ENCODE assay signal across 8 cellular contexts in the genomic region with DNA sequence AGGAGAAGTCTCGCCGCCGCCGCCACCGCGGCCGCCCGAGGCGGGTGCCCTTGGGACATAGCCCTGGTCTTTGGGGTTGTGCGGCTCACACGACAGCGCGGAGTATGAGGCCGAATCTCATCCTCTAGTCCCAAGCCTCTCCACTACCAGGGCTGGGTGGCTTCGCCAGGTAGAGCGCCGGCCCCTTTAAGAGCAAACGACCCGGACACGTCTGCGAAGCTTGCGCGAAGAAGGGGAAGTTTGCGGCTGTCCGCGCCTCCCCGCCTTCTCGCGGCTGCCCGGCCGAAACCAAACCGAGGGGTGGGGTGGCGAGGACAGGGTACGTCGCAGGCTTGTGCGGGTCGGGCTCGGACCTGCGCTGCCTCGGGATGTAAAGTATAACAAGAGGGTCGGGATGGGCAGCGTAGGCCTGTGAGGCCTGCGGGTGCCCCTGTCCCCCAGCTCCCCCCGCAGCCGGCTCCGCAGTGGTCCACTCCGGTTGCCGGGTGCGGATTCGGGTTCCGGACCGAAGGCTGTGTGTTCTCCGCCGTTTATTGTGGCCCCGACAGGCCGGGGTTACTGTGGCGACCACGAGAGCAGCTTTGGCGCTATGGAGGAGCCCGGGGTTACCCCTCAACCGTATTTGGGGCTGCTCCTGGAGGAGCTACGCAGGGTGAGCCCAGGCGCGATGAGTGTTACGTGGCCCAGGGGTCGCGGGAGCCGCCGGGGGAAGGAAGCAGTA. TPM values are rescaled to one million over a fixed set of nuclear protein-coding genes. Genes with fewer than 3 reads are reported as not detected.
DNase-seq lines count a peak whose midpoint lies in the region; ATAC-seq and TF ChIP-seq lines count a peak whose summit lies in the region.

No MANE protein-coding gene starts in this region.

- H2AK9ac ChIP-seq in IMR-90 (replicated peaks; ENCODE audit: low read depth, low read length, poor library complexity): peak overlapping the region; percentile 98

- H3K9ac ChIP-seq in IMR-90 (ENCODE audit: low read depth, low read length): peak overlapping the region; percentile 89

- H3K9me3 ChIP-seq in IMR-90 (ENCODE audit: control insufficient read depth, insufficient read depth, low read length): no peaks in the 10 kb centered on the region

- H2BK15ac ChIP-seq in IMR-90 (ENCODE audit: low read depth, low read length): peak overlapping the region; percentile 97; the same call in 2 of the 3 replicates

- H3K4ac ChIP-seq in IMR-90 (ENCODE audit: low read depth, low read length): peak overlapping the region; percentile 98

- H3K4me3 ChIP-seq in IMR-90 (ENCODE audit: insufficient read depth, low read depth, low read length) (peak overlapping the region; percentile 70), fibroblast of mammary gland (ENCODE audit: control insufficient read depth, low read depth, low read length) (peak overlapping the region; percentile 96)

- no peaks in the 10 kb centered on the region for H3K27me3 Mint-ChIP-seq in natural killer cell (ENCODE audit: low read depth in 2 of 2)

- peak overlapping the region; percentile 99 for H2BK120ac ChIP-seq in IMR-90 (ENCODE audit: low read depth, low read length)

- H3K9me1 ChIP-seq in IMR-90 (ENCODE audit: insufficient read depth, low read length): no peaks in the 10 kb centered on the region

- H3K23ac ChIP-seq in IMR-90 (ENCODE audit: low read depth, low read length): peak overlapping the region; percentile 96

- H2BK20ac ChIP-seq in IMR-90 (ENCODE audit: low read depth, low read length): peak overlapping the region; percentile 98; the same call in 1 of the 2 replicates

- H2AK5ac ChIP-seq in IMR-90 (ENCODE audit: low read depth, low read length): peak overlapping the region; percentile 74

- peak overlapping the region; percentile 95 for H3K27ac ChIP-seq in IMR-90 (ENCODE audit: insufficient read depth, low read length)

- H3K18ac ChIP-seq in IMR-90 (ENCODE audit: low read depth, low read length): peak overlapping the region; percentile 95

- POLR2A ChIA-PET in IMR-90 (lab: Charles Lee; ENCODE audit: unreplicated experiment): interaction anchor here (0.6 kb wide), 2 partner anchors 30 to 44 kb away, joined by 3 to 6 read pairs; no protein-coding TSS in a partner anchor

- peaks cover 2% of the 10 kb centered on the region; the same call in 1 of the 2 replicates for H4K20me1 ChIP-seq in IMR-90 (ENCODE audit: insufficient read depth, low read length)

- dilution Hi-C loops in IMR-90 (cut with HindIII; ENCODE audit: low sequenced_read_pairs, unreplicated experiment): no loop called here

- ATAC-seq in GM21529 (IDR thresholded peaks at IDR 0.05; ENCODE audit: unreplicated experiment) (peak; percentile 82), IMR-90 (ENCODE audit: low read depth) (peak; percentile 95), natural killer cell (peak; percentile 73 to 91 (median 83))

- intact Hi-C loops in IMR-90 (cut with micrococcal nuclease): loop anchor here (2.0 to 10.0 kb wide), 3 partner anchors 96 to 165 kb away; a partner anchor contains a TSS
- intact Hi-C loops in natural killer cell (cut with micrococcal nuclease): loop anchor here (1.0 to 10.0 kb wide), 5 partner anchors 38 to 1192 kb away; a partner anchor contains a TSS

- peak overlapping the region; percentile 99 for H3K4me2 ChIP-seq in IMR-90 (ENCODE audit: low read depth, low read length)

- H3K4me3 Mint-ChIP-seq in natural killer cell: peak overlapping the region; percentile 78

- in situ Hi-C loops in IMR-90 (cut with MboI; ENCODE audit: low sequenced_read_pairs): no loop called here

- no peaks in the 10 kb centered on the region for H3K36me3 Mint-ChIP-seq in natural killer cell

- CTCF ChIA-PET in IMR-90 (lab: Yijun Ruan, JAX): no interaction called here

- no peaks in the 10 kb centered on the region for H3K9me3 Mint-ChIP-seq in natural killer cell

- peaks cover 56 to 59% of the 10 kb centered on the region in 2 donors for H3K4me1 Mint-ChIP-seq in natural killer cell

- DNase-seq in DMS79 treated with DMSO at 0.1 percent for 48 hours (lab: John Stamatoyannopoulos, UW) (peak; percentile 66), IMR-90 (peak; percentile 81), RKO (ENCODE audit: low spot score) (peak; percentile 88), fibroblast of mammary gland (ENCODE audit: low read depth) (peak; percentile 77), natural killer cell (peak; percentile 86)
- peak; percentile 52 to 55 for DNase-seq in activated T-helper 1 cell treated with anti-CD3 and anti-CD28 coated beads, Interleukin-2, amount 50 U/mL, for 16 hours (ENCODE audit: low read depth in 1 of 2, low spot score in 1 of 2)
- DNase-seq in stimulated activated naive CD4-positive, alpha-beta T cell treated with Interleukin-2 at 50 U/mL for 16 hours (lab: John Stamatoyannopoulos, UW): peak; percentile 72

- no peak for TF ChIP-seq CTCF in IMR-90 (conservative IDR thresholded peaks at IDR 0.05; ENCODE audit: low read depth, low read length)
- no peak for TF ChIP-seq CTCF in fibroblast of mammary gland (conservative IDR thresholded peaks at IDR 0.05; ENCODE audit: control insufficient read depth, insufficient read depth, low read depth, low read length)
- no peak for TF ChIP-seq CTCF in natural killer cell (IDR thresholded peaks at IDR 0.05)

- TF ChIP-seq POLR2A in IMR-90 (IDR thresholded peaks at IDR 0.05; ENCODE audit: low read depth, low read length): peak; percentile 68

- peak overlapping the region; percentile 96 to 100 for H4K8ac ChIP-seq in IMR-90 (ENCODE audit: low read depth in 2 of 2, low read length in 2 of 2)

- H3K79me1 ChIP-seq in IMR-90 (ENCODE audit: low read depth in 1 of 2, low read length in 2 of 2): peaks cover 8 to 32% of the 10 kb centered on the region in 2 experiments; a peak in 3 of 4 replicates

- BruUV-seq in IMR-90 (replicated peaks; lab: Mats Ljungman, UMichigan): no TSS peak

- H3K27me3 ChIP-seq in IMR-90 (ENCODE audit: control insufficient read depth, insufficient read depth, low read length): no peaks in the 10 kb centered on the region

- H2AFZ ChIP-seq in IMR-90 (replicated peaks; ENCODE audit: low read length, poor library complexity): peak overlapping the region; percentile 100

- no peak; the same call in 1 of the 2 replicates for TF ChIP-seq RAD21 in IMR-90 (IDR thresholded peaks at IDR 0.05; ENCODE audit: low read length)

- H3K14ac ChIP-seq in IMR-90 (replicated peaks; ENCODE audit: low read depth, low read length): peak overlapping the region; percentile 99

- peak overlapping the region; percentile 100 for H4K91ac ChIP-seq in IMR-90 (ENCODE audit: insufficient read depth, low read depth, low read length)

- peak overlapping the region; percentile 96 for H2BK5ac ChIP-seq in IMR-90 (ENCODE audit: low read depth, low read length, poor library complexity, severe bottlenecking)

- H3K27ac Mint-ChIP-seq in natural killer cell: peak overlapping the region; percentile 74 to 97

- H3K36me3 ChIP-seq in IMR-90 (ENCODE audit: control insufficient read depth, insufficient read depth, low read length): no peaks in the 10 kb centered on the region

- peak overlapping the region; percentile 90 for H4K5ac ChIP-seq in IMR-90 (ENCODE audit: low read depth, low read length)

- peak overlapping the region; percentile 91 for H3K56ac ChIP-seq in IMR-90 (ENCODE audit: extremely low read depth, insufficient read depth, low read length)

- WGBS in IMR-90 (ENCODE audit: extremely low coverage in 2 of 2, insufficient read length in 1 of 2), 2 experiments: 0% methylated on average over 17 of the region's 69 CpGs; no CpG with 5 or more reads in 1 of the 2 experiments

- H3K4me1 ChIP-seq in IMR-90 (ENCODE audit: control insufficient read depth, insufficient read depth, low read length): peaks cover 2% of the 10 kb centered on the region; the same call in 1 of the 2 replicates

TF ChIP-seq in IMR-90, 13 proteins besides CTCF, POLR2A, EP300 and RAD21:
- TF ChIP-seq MXI1 (IDR thresholded peaks at IDR 0.05; ENCODE audit: borderline replicate concordance, low read depth, low read length): no peak
- TF ChIP-seq BHLHE40 (IDR thresholded peaks at IDR 0.05; ENCODE audit: low read depth, low read length): peak; percentile 96

RNA-seq across cellular contexts. Expression of a gene that starts 33.3 kb away (rescaled TPM):
- total RNA-seq in IMR-90 (2012; rRNA removed) (3.9 and 7.8 TPM in 2 replicates), natural killer cell (10 to 100 TPM; 44.7 to 45.7 (median 45.4) TPM)
- 6.8 and 7.0 TPM in 2 replicates for polyA plus RNA-seq in IMR-90 (2012; rRNA removed)
- polyA plus RNA-seq in IMR-90 (2012; cell fraction: cytosol; rRNA removed): 1.3 and 1.6 TPM in 2 replicates
- 2.6 and 14.8 TPM in 2 replicates for polyA plus RNA-seq in IMR-90 (2012; cell fraction: nucleus; rRNA removed; ENCODE audit: low replicate concordance)

Comparison
In these comparisons a context has a peak if more than half of its experiments do, and no peak if none do; other contexts are left out.
1. Peak in every context shown above with its lines: DNase-seq, ATAC-seq, H3K4me3 ChIP-seq and H3K27ac ChIP-seq.